In the genomic region with DNA sequence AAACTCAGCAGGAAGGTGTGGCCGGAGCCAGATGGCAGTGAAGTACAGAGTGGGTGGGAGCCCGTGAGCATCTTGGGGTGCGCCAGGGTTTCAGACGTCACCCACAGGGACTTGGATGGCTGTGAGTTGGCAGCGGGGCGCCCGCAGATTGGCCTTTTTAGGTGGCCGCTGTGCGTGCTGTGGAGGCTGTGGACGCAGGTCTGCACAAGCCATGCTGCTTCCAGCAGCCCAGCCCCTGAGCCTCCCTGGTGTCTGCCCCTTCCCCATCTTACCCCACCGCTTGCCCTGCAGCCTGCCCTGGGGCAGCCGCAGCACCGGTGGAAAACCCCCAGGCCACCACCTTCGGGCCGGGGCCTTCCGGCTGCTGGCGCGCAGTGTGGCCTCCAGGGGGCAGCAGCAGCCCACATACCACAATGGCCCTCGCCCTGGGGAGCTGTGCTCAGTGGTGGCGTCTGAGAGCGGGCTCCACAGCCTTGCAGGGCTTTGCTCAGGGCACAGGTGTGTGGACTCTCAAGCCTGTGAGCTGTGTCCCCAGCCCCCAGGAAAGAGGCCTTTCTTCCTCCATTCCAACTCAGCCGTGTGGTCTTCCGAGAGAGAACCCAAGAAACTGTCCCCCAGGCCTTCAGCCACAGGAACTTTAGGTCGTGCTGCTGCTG, we compare ENCODE assay signal across 8 cellular contexts. TPM values are rescaled to one million over a fixed set of nuclear protein-coding genes. Genes with fewer than 3 reads are reported as not detected.
A peak's percentile ranks its signal among the peaks of the same experiment; 100 is the strongest.
DNase-seq lines count a peak whose midpoint lies in the region; ATAC-seq and TF ChIP-seq lines count a peak whose summit lies in the region.

No MANE protein-coding gene starts in this region.

- no peaks in the 10 kb centered on the region for H3K9me2 ChIP-seq in OCI-LY7 (ENCODE audit: insufficient read depth, low read length)

- ATAC-seq in naive B cell (ENCODE audit: low read depth in 2 of 2) = peak; percentile 90 to 96

- no TSS peak for BruUV-seq in OCI-LY7 (replicated peaks; lab: Mats Ljungman, UMichigan)

- H3K4me1 ChIP-seq in OCI-LY7 (ENCODE audit: insufficient read depth, low read length, poor library complexity, severe bottlenecking) = peaks cover 10% of the 10 kb centered on the region

- no peaks in the 10 kb centered on the region for H3K79me2 ChIP-seq in OCI-LY7 (ENCODE audit: insufficient read depth, low read depth, low read length)

- H3K9me3 ChIP-seq in OCI-LY7 (ENCODE audit: low read length) = no peaks in the 10 kb centered on the region

- TF ChIP-seq POLR2A in erythroblast (IDR thresholded peaks at IDR 0.05; ENCODE audit: low read length) = no peak

- H3K27me3 Mint-ChIP-seq in naive B cell = no peaks in the 10 kb centered on the region

- intact Hi-C loops in OCI-LY7 (cut with micrococcal nuclease; ENCODE audit: unreplicated experiment) = loop anchor here (1.0 to 2.0 kb wide), 3 partner anchors 85 to 554 kb away; no protein-coding TSS in a partner anchor

- H3K36me3 ChIP-seq in OCI-LY7 (ENCODE audit: insufficient read depth, low read length) = no peaks in the 10 kb centered on the region

- H3K4me2 ChIP-seq in OCI-LY7 (ENCODE audit: low read length) = no peak overlapping the region

- H2AFZ ChIP-seq in OCI-LY7 (ENCODE audit: low read length) = no peak overlapping the region

- H3K27ac ChIP-seq in OCI-LY7 (ENCODE audit: low read depth, low read length, poor library complexity, severe bottlenecking) = no peak overlapping the region

- DNase-seq in HT1080 (ENCODE audit: low read depth) (peak; percentile 55), OCI-LY7 (ENCODE audit: low spot score) (peak; percentile 89), erythroblast (lab: John Stamatoyannopoulos, UW) (peak; percentile 67 to 84), naive B cell (peak; percentile 88), dedifferentiated amniotic fluid mesenchymal stem cell (ENCODE audit: extremely low spot score) (no peak)
- peak; percentile 96 for DNase-seq in activated CD8-positive, alpha-beta memory T cell treated with anti-CD3 and anti-CD28 coated beads, Interleukin-2, amount 50 U/mL, for 48 hours
- DNase-seq in stimulated activated CD8-positive, alpha-beta memory T cell treated with anti-CD3 and anti-CD28 coated beads, Interleukin-7, amount 100 ng/mL, for 48 hours (ENCODE audit: extremely low read depth in 1 of 2, low read depth in 1 of 2) = peak; percentile 67

- POLR2A ChIA-PET in OCI-LY7 (lab: Charles Lee) = no interaction called here

- peak; percentile 96 for TF ChIP-seq CTCF in GM12873 (IDR thresholded peaks at IDR 0.05; ENCODE audit: insufficient read depth, low read depth, low read length, missing control alignments)
- TF ChIP-seq CTCF in OCI-LY7 (conservative IDR thresholded peaks at IDR 0.05; ENCODE audit: low read length) = peak; percentile 99

- H3K36me3 Mint-ChIP-seq in naive B cell = no peaks in the 10 kb centered on the region

- no peak overlapping the region for H3K4me3 ChIP-seq in OCI-LY7 (ENCODE audit: low read depth, low read length, poor library complexity, severe bottlenecking)

- H3K4me1 Mint-ChIP-seq in naive B cell = peaks cover 20 to 35% (median 34%) of the 10 kb centered on the region in 3 donors

- no peaks in the 10 kb centered on the region for H4K20me1 ChIP-seq in OCI-LY7 (ENCODE audit: insufficient read depth, low read length)

- peak overlapping the region; percentile 60 to 97 (median 87) for H3K27ac Mint-ChIP-seq in naive B cell

- CTCF ChIA-PET in OCI-LY7 (lab: Charles Lee; ENCODE audit: unreplicated experiment) = interaction anchor here (0.5 kb wide), 2 partner anchors 149 to 1691 kb away, joined by 3 read pairs; no protein-coding TSS in a partner anchor

- peak overlapping the region in 2 of 8 donors; percentile 8 to 25 for H3K4me3 Mint-ChIP-seq in naive B cell

- no peaks in the 10 kb centered on the region for H3K9me3 Mint-ChIP-seq in naive B cell

RNA-seq across cellular contexts. Expression of gene ENDOV, which starts 11.8 kb away (rescaled TPM):
- total RNA-seq in HT1080 (2014; rRNA removed; shearing (Covaris generic)) = 15.2 and 18.4 TPM in 2 replicates
- 22.8 and 25.4 TPM in 2 replicates for polyA plus RNA-seq in HT1080 (2015; cell fraction: cytosol; rRNA removed)
- 32.9 and 37.7 TPM in 2 replicates for polyA plus RNA-seq in HT1080 (2015; cell fraction: nucleus; rRNA removed)
- total RNA-seq in OCI-LY7 (2014; rRNA removed; shearing (Covaris generic)) = 19.2 and 22.4 TPM in 2 replicates
- 33.1 and 39.4 TPM in 2 replicates for total RNA-seq in OCI-LY7 (2022)
- polyA plus RNA-seq in naive B cell (ENCODE audit: low read depth in 6 of 6) = 10 to 100 TPM; 16.4 to 35.2 (median 20.7) TPM

RNA-seq across cellular contexts. Expression of gene NPTX1, which starts 49.6 kb away (rescaled TPM):
- 0.84 and 1.4 TPM in 2 replicates for total RNA-seq in HT1080 (2014; rRNA removed; shearing (Covaris generic))
- polyA plus RNA-seq in HT1080 (2015; cell fraction: cytosol; rRNA removed) = 1.2 and 1.6 TPM in 2 replicates
- polyA plus RNA-seq in HT1080 (2015; cell fraction: nucleus; rRNA removed) = 1.1 and 1.6 TPM in 2 replicates
- 0.22 TPM in 1 of 2 replicates, not detected in the other for total RNA-seq in OCI-LY7 (2014; rRNA removed; shearing (Covaris generic))
- not detected in 2 replicates for total RNA-seq in OCI-LY7 (2022)
- not detected for polyA plus RNA-seq in naive B cell (ENCODE audit: low read depth in 6 of 6)
